ENCODE assay signal across 7 cellular contexts in genomic region chr2:118524911-118525310, GRCh38.
"Had no signal": no experiment of that assay in that cellular context is flagged by ENCODE, and none has a peak within 500 bp of the region (broad histone marks: within the 10 kb centered on the region; RNA-seq: fewer than 3 reads in every experiment).

No MANE protein-coding gene starts in this region.

- H3K4me3 ChIP-seq: K562 had no signal

- H3K27ac ChIP-seq: HL-60 had no signal

- FAIRE-seq: HepG2, HTR-8/SVneo, K562 had no signal

- DNase-seq: IMR-90, KBM-7, KG1 had no signal
